9 cellular contexts compared by ENCODE assay signal in the genomic region with DNA sequence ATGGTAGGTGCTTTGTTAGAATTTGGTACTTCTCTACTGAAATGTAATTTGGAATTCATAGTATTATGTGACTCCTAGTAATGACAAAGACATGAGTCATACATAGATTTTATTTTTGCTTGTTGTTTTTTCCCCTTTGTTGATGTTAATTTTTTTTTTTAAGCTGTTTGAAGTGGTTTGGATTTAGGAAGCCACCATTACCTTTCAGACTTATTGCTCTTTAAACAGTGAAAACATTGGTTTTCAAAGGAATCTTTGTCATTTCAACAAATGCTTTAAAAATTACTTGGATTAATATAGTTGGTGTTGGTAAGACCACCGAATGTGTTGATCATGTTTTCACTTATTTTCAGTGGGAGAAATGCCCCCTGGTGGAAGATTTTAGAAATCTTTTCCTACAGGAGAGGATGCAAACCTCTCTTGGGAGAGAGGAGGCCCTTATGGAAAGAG.
DNase-seq lines count a peak whose midpoint lies in the region; ATAC-seq and TF ChIP-seq lines count a peak whose summit lies in the region.
"Had no signal": no experiment of that assay in that cellular context is flagged by ENCODE, and none has a peak within 500 bp of the region (broad histone marks: within the 10 kb centered on the region; RNA-seq: fewer than 3 reads in every experiment).

No MANE protein-coding gene starts in this region.

- TF ChIP-seq POLR2A in esophagus muscularis mucosa (IDR thresholded peaks at IDR 0.05; ENCODE audit: low read depth) = no peak

- no peak overlapping the region for H3K4me3 Mint-ChIP-seq in activated naive CD4-positive, alpha-beta T cell treated with anti-CD3 and anti-CD28 coated beads for 36 hours

- no peak overlapping the region for H3K27ac Mint-ChIP-seq in activated naive CD4-positive, alpha-beta T cell treated with anti-CD3 and anti-CD28 coated beads for 36 hours

- H3K4me2 ChIP-seq in OCI-LY7 (ENCODE audit: low read length) = no peak overlapping the region

- intact Hi-C loops in OCI-LY7 (cut with micrococcal nuclease; ENCODE audit: unreplicated experiment) (no loop called here), esophagus muscularis mucosa (cut with DNase I) (no loop called here)
- intact Hi-C loops in activated naive CD4-positive, alpha-beta T cell treated with anti-CD3 and anti-CD28 coated beads for 36 hours (cut with micrococcal nuclease) = no loop called here

- no peak for TF ChIP-seq EP300 in esophagus muscularis mucosa (IDR thresholded peaks at IDR 0.05)

- H3K27me3 ChIP-seq in cardiac muscle cell = peaks cover 80% of the 10 kb centered on the region
- no peaks in the 10 kb centered on the region for H3K27me3 ChIP-seq in right atrium auricular region
- H3K27me3 ChIP-seq in esophagus muscularis mucosa = no peaks in the 10 kb centered on the region

- peak; percentile 38 for TF ChIP-seq CTCF in cardiac muscle cell (IDR thresholded peaks at IDR 0.05; ENCODE audit: low read depth, low read length)
- TF ChIP-seq CTCF in right atrium auricular region (IDR thresholded peaks at IDR 0.05) = peak in 1 of 2 donors; percentile 19
- TF ChIP-seq CTCF in OCI-LY7 (conservative IDR thresholded peaks at IDR 0.05; ENCODE audit: low read length) = peak; percentile 82
- peak in 2 of 3 experiments; percentile 14 to 18 for TF ChIP-seq CTCF in esophagus muscularis mucosa (IDR thresholded peaks at IDR 0.05)

- no peaks in the 10 kb centered on the region for H3K4me1 Mint-ChIP-seq in activated naive CD4-positive, alpha-beta T cell treated with anti-CD3 and anti-CD28 coated beads for 36 hours (ENCODE audit: low read depth)

- POLR2A ChIA-PET in OCI-LY7 (lab: Charles Lee) = no interaction called here

- 83% methylated on average over 1 of the region's 1 CpG for WGBS in esophagus muscularis mucosa

- H3K4me1 ChIP-seq in cardiac muscle cell (ENCODE audit: low read depth) = no peaks in the 10 kb centered on the region
- H3K4me1 ChIP-seq in right atrium auricular region = no peaks in the 10 kb centered on the region
- no peaks in the 10 kb centered on the region for H3K4me1 ChIP-seq in OCI-LY7 (ENCODE audit: insufficient read depth, low read length, poor library complexity, severe bottlenecking)
- H3K4me1 ChIP-seq in esophagus muscularis mucosa = peaks cover 0 to 13% (median 8%) of the 10 kb centered on the region in 4 donors

- peak in 1 of 2 donors; percentile 15 for DNase-seq in cardiac muscle cell (ENCODE audit: low read depth in 1 of 2, low spot score in 1 of 2)
- DNase-seq in right atrium auricular region (ENCODE audit: low spot score) = no peak
- peak; percentile 57 for DNase-seq in OCI-LY7 (ENCODE audit: low spot score)
- DNase-seq in esophagus muscularis mucosa (ENCODE audit: extremely low spot score) = no peak
- DNase-seq in activated naive CD4-positive, alpha-beta T cell treated with anti-CD3 and anti-CD28 coated beads for 36 hours = no peak
- DNase-seq: Right ventricle myocardium superior had no signal

- no peaks in the 10 kb centered on the region for H3K9me3 ChIP-seq in cardiac muscle cell (ENCODE audit: low read depth)
- H3K9me3 ChIP-seq in right atrium auricular region = peaks cover 0 to 24% of the 10 kb centered on the region in 2 donors
- peaks cover 13% of the 10 kb centered on the region for H3K9me3 ChIP-seq in OCI-LY7 (ENCODE audit: low read length)
- H3K9me3 ChIP-seq in esophagus muscularis mucosa = peaks cover 0 to 14% (median 0%) of the 10 kb centered on the region in 4 donors

- no peak overlapping the region; the same call in 1 of the 2 replicates for H2AFZ ChIP-seq in OCI-LY7 (ENCODE audit: low read length)

- H3K27me3 Mint-ChIP-seq in activated naive CD4-positive, alpha-beta T cell treated with anti-CD3 and anti-CD28 coated beads for 36 hours (ENCODE audit: low read depth) = peaks cover 11% of the 10 kb centered on the region

- no peaks in the 10 kb centered on the region for H3K9me2 ChIP-seq in OCI-LY7 (ENCODE audit: insufficient read depth, low read length)

- ATAC-seq in HG02798 (IDR thresholded peaks at IDR 0.05; ENCODE audit: poor library complexity, unreplicated experiment) (no peak), GM19395 (IDR thresholded peaks at IDR 0.05; ENCODE audit: unreplicated experiment) (no peak), GM19455 (IDR thresholded peaks at IDR 0.05; ENCODE audit: unreplicated experiment) (no peak)

- H3K27ac ChIP-seq in cardiac muscle cell = no peak overlapping the region
- no peak overlapping the region for H3K27ac ChIP-seq in right atrium auricular region
- no peak overlapping the region for H3K27ac ChIP-seq in OCI-LY7 (ENCODE audit: low read depth, low read length, poor library complexity, severe bottlenecking)
- no peak overlapping the region for H3K27ac ChIP-seq in esophagus muscularis mucosa (replicated peaks in 1 of 4)

- H3K36me3 Mint-ChIP-seq in activated naive CD4-positive, alpha-beta T cell treated with anti-CD3 and anti-CD28 coated beads for 36 hours (ENCODE audit: low read depth) = peaks cover 4% of the 10 kb centered on the region

- no peaks in the 10 kb centered on the region for H3K79me2 ChIP-seq in OCI-LY7 (ENCODE audit: insufficient read depth, low read depth, low read length)

- CTCF ChIA-PET in OCI-LY7 (lab: Charles Lee; ENCODE audit: unreplicated experiment) = no interaction called here
- CTCF ChIA-PET in activated naive CD4-positive, alpha-beta T cell treated with anti-CD3 and anti-CD28 coated beads for 36 hours (lab: Charles Lee) = interaction anchor here (1.3 kb wide), 1 partner anchor 123 kb away, joined by 3 read pairs; no protein-coding TSS in a partner anchor

- peaks cover 16% of the 10 kb centered on the region for H3K9me3 Mint-ChIP-seq in activated naive CD4-positive, alpha-beta T cell treated with anti-CD3 and anti-CD28 coated beads for 36 hours

- H3K4me3 ChIP-seq in cardiac muscle cell (no peak overlapping the region), right atrium auricular region (no peak overlapping the region), OCI-LY7 (ENCODE audit: low read depth, low read length, poor library complexity, severe bottlenecking) (no peak overlapping the region), esophagus muscularis mucosa (no peak overlapping the region)

- H3K36me3 ChIP-seq in cardiac muscle cell = no peaks in the 10 kb centered on the region
- H3K36me3 ChIP-seq in right atrium auricular region = no peaks in the 10 kb centered on the region
- H3K36me3 ChIP-seq in OCI-LY7 (ENCODE audit: insufficient read depth, low read length) = no peaks in the 10 kb centered on the region
- no peaks in the 10 kb centered on the region for H3K36me3 ChIP-seq in esophagus muscularis mucosa

- H4K20me1 ChIP-seq in OCI-LY7 (ENCODE audit: insufficient read depth, low read length) = no peaks in the 10 kb centered on the region

- no TSS peak for BruUV-seq in OCI-LY7 (replicated peaks; lab: Mats Ljungman, UMichigan)
